ENCODE assay signal across 16 cellular contexts in genomic region chr12:108612788-108613282, GRCh38. TPM values are rescaled to one million over a fixed set of nuclear protein-coding genes. Genes with fewer than 3 reads are reported as not detected.
DNase-seq lines count a peak whose midpoint lies in the region; ATAC-seq, FAIRE-seq and TF ChIP-seq lines count a peak whose summit lies in the region.
"Had no signal": no experiment of that assay in that cellular context is flagged by ENCODE, and none has a peak within 500 bp of the region (broad histone marks: within the 10 kb centered on the region; RNA-seq: fewer than 3 reads in every experiment).

No MANE protein-coding gene starts in this region.

- ATAC-seq in WTC11: peak; percentile 74
- no peak for ATAC-seq in HG03460 (IDR thresholded peaks at IDR 0.05; ENCODE audit: unreplicated experiment)
- ATAC-seq in HG03196 (IDR thresholded peaks at IDR 0.05; ENCODE audit: unreplicated experiment): no peak
- ATAC-seq: Right ventricle myocardium inferior had no signal

- no peak for FAIRE-seq in frontal cortex (lab: Jason Lieb, UNC)

- H2BK5ac ChIP-seq in H9 (ENCODE audit: insufficient read length, low read length): no peak overlapping the region

- no peak overlapping the region for H2BK15ac ChIP-seq in H9 (ENCODE audit: low read depth, low read length)

- no peak overlapping the region for H2AK5ac ChIP-seq in H9 (ENCODE audit: insufficient read length, low read length)

- H3K27ac Mint-ChIP-seq in H9 (peak overlapping the region in 1 of 3 experiments; percentile 75; a peak in 3 of 7 replicates), WTC11 (no peak overlapping the region; the same call in 1 of the 2 replicates)
- H3K27ac Mint-ChIP-seq: activated naive CD8-positive, alpha-beta T cell treated with anti-CD3 and anti-CD28 coated beads, Interleukin-2, amount 50 U/mL, for 24 hours; activated T-cell treated with anti-CD3 and anti-CD28 coated beads, Interleukin-2, amount 50 U/mL, for 24 hours had no signal

- WGBS in H9 (ENCODE audit: extremely low coverage, insufficient read length, low lambda C conversion rate): no CpG with 5 or more reads among the region's 8 CpGs

- H3K23ac ChIP-seq in H9 (ENCODE audit: insufficient read length, low read depth, low read length): no peak overlapping the region

- H4K91ac ChIP-seq in H9 (ENCODE audit: insufficient read length, low read depth, low read length): no peak overlapping the region

- H4K20me1 ChIP-seq in H9 (ENCODE audit: control insufficient read depth, insufficient read depth, insufficient read length): peaks cover 4% of the 10 kb centered on the region

- H4K5ac ChIP-seq in H9 (ENCODE audit: insufficient read length, low read depth, low read length): no peak overlapping the region

- no peak overlapping the region for H3K9ac ChIP-seq in H9 (ENCODE audit: extremely low read depth, insufficient read length, low read length)

- no peak overlapping the region for H3K4ac ChIP-seq in H9 (ENCODE audit: low read depth, low read length)

- no peak overlapping the region for H3T11ph ChIP-seq in H9 (ENCODE audit: low read length)

- no peak overlapping the region for H2BK12ac ChIP-seq in H9 (ENCODE audit: insufficient read length, low read depth, low read length)

- no peak overlapping the region for H3K18ac ChIP-seq in H9 (ENCODE audit: insufficient read length, low read depth, low read length)

- H3K4me3 Mint-ChIP-seq in H9 (no peak overlapping the region), WTC11 (no peak overlapping the region)
- H3K4me3 Mint-ChIP-seq: activated naive CD8-positive, alpha-beta T cell treated with anti-CD3 and anti-CD28 coated beads, Interleukin-2, amount 50 U/mL, for 24 hours; activated T-cell treated with anti-CD3 and anti-CD28 coated beads, Interleukin-2, amount 50 U/mL, for 24 hours had no signal

- H3K27ac ChIP-seq in H9 (ENCODE audit: insufficient read length, low read depth, low read length): no peak overlapping the region
- H3K27ac ChIP-seq: left ventricle myocardium inferior, thoracic aorta had no signal

- no peaks in the 10 kb centered on the region for H3K27me3 ChIP-seq in H9 (ENCODE audit: insufficient read depth, low read length)

- no peak overlapping the region for H4K8ac ChIP-seq in H9 (replicated peaks; ENCODE audit: insufficient read length, low read depth, low read length)

- CTCF ChIA-PET in WTC11 (lab: Charles Lee): interaction anchor here (0.7 to 1.9 kb wide), 19 partner anchors 9 to 191 kb away, joined by 3 to 11 read pairs (median 5); partner anchors contain the start of genes ISCU, SART3 and TMEM119

- DNase-seq in COLO668 (lab: John Stamatoyannopoulos, UW; ENCODE audit: unreplicated experiment) (peak; percentile 46), H9 (peak; percentile 86), WTC11 (ENCODE audit: low spot score) (peak; percentile 51), kidney glomerular epithelial cell (lab: John Stamatoyannopoulos, UW) (peak; percentile 9), frontal cortex (ENCODE audit: low spot score in 2 of 2) (no peak)
- DNase-seq in activated CD4-positive, alpha-beta T cell treated with anti-CD3 and anti-CD28 coated beads, Interleukin-2, amount 50 U/mL, for 48 hours: no peak
- DNase-seq: left ventricle myocardium inferior, NCI-H1105, NCI-H526 treated with DMSO at 0.1 percent for 48 hours had no signal

- no peak overlapping the region for H2BK120ac ChIP-seq in H9 (ENCODE audit: low read depth, low read length, poor library complexity, severe bottlenecking)

- no peak overlapping the region for H3K4me2 ChIP-seq in H9 (ENCODE audit: insufficient read depth, insufficient read length, low read length)

- H2BK20ac ChIP-seq in H9 (ENCODE audit: low read depth, low read length, poor library complexity, severe bottlenecking): no peak overlapping the region

- no peak for TF ChIP-seq CTCF in H9 (conservative IDR thresholded peaks at IDR 0.05)
- no peak for TF ChIP-seq CTCF in WTC11 (IDR thresholded peaks at IDR 0.05)

- H3K56ac ChIP-seq in H9 (ENCODE audit: insufficient read length, low read depth, low read length): no peak overlapping the region

- H3K23me2 ChIP-seq in H9 (ENCODE audit: insufficient read length, low read depth, low read length, poor library complexity, severe bottlenecking): no peaks in the 10 kb centered on the region

- H3K14ac ChIP-seq in H9 (ENCODE audit: insufficient read depth, low read length): no peak overlapping the region

- peaks cover 21 to 28% of the 10 kb centered on the region in 2 experiments for H3K4me1 Mint-ChIP-seq in H9
- peaks cover 21% of the 10 kb centered on the region for H3K4me1 Mint-ChIP-seq in WTC11

- no peaks in the 10 kb centered on the region for H3K79me2 ChIP-seq in H9 (ENCODE audit: insufficient read depth, low read length)

- no peak overlapping the region for H2AFZ ChIP-seq in H9 (ENCODE audit: low read length)

- no peaks in the 10 kb centered on the region for H3K4me1 ChIP-seq in H9 (ENCODE audit: insufficient read depth, low read length)

- no peaks in the 10 kb centered on the region for H3K9me3 ChIP-seq in H9 (ENCODE audit: control insufficient read depth, low read depth, low read length)
- H3K9me3 ChIP-seq: thoracic aorta had no signal

- peaks cover 4 to 5% of the 10 kb centered on the region in 2 experiments; a peak in 1 of 5 replicates for H3K9me3 Mint-ChIP-seq in H9
- peaks cover 13% of the 10 kb centered on the region for H3K9me3 Mint-ChIP-seq in WTC11

- H3K79me1 ChIP-seq in H9 (ENCODE audit: insufficient read depth, low read depth, low read length, poor library complexity, severe bottlenecking): no peaks in the 10 kb centered on the region

- no peaks in the 10 kb centered on the region for H3K36me3 Mint-ChIP-seq in H9 (ENCODE audit: insufficient read depth in 1 of 3, low read depth in 3 of 3)
- no peaks in the 10 kb centered on the region for H3K36me3 Mint-ChIP-seq in WTC11

- POLR2A ChIA-PET in WTC11 (lab: Charles Lee): interaction anchor here (0.5 to 0.7 kb wide), 2 partner anchors 147 to 189 kb away, joined by 3 to 4 read pairs; no protein-coding TSS in a partner anchor

- H3K27me3 Mint-ChIP-seq in H9 (ENCODE audit: low read depth) (peaks cover 1% of the 10 kb centered on the region; the same call in 1 of the 2 replicates), WTC11 (ENCODE audit: low read depth) (peaks cover 2% of the 10 kb centered on the region; the same call in 1 of the 2 replicates)
- H3K27me3 Mint-ChIP-seq: activated T-cell treated with anti-CD3 and anti-CD28 coated beads, Interleukin-2, amount 50 U/mL, for 24 hours had no signal

TF ChIP-seq in WTC11, 78 proteins besides CTCF, POLR2A, EP300 and RAD21:
- TF ChIP-seq, protein P1, sequence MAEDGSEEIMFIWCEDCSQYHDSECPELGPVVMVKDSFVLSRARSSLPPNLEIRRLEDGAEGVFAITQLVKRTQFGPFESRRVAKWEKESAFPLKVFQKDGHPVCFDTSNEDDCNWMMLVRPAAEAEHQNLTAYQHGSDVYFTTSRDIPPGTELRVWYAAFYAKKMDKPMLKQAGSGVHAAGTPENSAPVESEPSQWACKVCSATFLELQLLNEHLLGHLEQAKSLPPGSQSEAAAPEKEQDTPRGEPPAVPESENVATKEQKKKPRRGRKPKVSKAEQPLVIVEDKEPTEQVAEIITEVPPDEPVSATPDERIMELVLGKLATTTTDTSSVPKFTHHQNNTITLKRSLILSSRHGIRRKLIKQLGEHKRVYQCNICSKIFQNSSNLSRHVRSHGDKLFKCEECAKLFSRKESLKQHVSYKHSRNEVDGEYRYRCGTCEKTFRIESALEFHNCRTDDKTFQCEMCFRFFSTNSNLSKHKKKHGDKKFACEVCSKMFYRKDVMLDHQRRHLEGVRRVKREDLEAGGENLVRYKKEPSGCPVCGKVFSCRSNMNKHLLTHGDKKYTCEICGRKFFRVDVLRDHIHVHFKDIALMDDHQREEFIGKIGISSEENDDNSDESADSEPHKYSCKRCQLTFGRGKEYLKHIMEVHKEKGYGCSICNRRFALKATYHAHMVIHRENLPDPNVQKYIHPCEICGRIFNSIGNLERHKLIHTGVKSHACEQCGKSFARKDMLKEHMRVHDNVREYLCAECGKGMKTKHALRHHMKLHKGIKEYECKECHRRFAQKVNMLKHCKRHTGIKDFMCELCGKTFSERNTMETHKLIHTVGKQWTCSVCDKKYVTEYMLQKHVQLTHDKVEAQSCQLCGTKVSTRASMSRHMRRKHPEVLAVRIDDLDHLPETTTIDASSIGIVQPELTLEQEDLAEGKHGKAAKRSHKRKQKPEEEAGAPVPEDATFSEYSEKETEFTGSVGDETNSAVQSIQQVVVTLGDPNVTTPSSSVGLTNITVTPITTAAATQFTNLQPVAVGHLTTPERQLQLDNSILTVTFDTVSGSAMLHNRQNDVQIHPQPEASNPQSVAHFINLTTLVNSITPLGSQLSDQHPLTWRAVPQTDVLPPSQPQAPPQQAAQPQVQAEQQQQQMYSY (CRISPR knock-in tag; IDR thresholded peaks at IDR 0.05): peak; percentile 99
- peak; percentile 77; the same call in 1 of the 2 replicates for TF ChIP-seq ZNF121 (CRISPR knock-in tag; IDR thresholded peaks at IDR 0.05)
- 0 out of 2 replicates have a peak, but pooled peaks have one; percentile 20 for TF ChIP-seq ETV6 (CRISPR knock-in tag; IDR thresholded peaks at IDR 0.05)
- no peak for TF ChIP-seq ZNF423 (CRISPR knock-in tag; IDR thresholded peaks at IDR 0.05)

RNA-seq across cellular contexts. Expression of gene TMEM119, which starts 15.0 kb away (rescaled TPM):
- not detected in 2 replicates for total RNA-seq in H9 (2021)
- total RNA-seq in WTC11 (2021): 0.16 to 0.25 TPM (median 0.20 TPM) in 3 replicates
- total RNA-seq in frontal cortex: 0.82 TPM
- total RNA-seq: endothelial cell of umbilical vein had no signal

RNA-seq across cellular contexts. Expression of gene SELPLG, which starts 20.9 kb away (rescaled TPM):
- total RNA-seq in H9 (2021): 0.09 and 0.15 TPM in 2 replicates
- total RNA-seq in WTC11 (2021): 0.18 to 0.46 TPM (median 0.21 TPM) in 3 replicates
- 1.2 TPM for total RNA-seq in frontal cortex

RNA-seq across cellular contexts. Expression of gene ISCU, which starts 50.4 kb away (rescaled TPM):
- total RNA-seq in H9 (2021) (63.9 and 64.9 TPM in 2 replicates), WTC11 (2021) (73.8 to 85.9 TPM (median 74.2 TPM) in 3 replicates), frontal cortex (40.8 TPM)

RNA-seq across cellular contexts. Expression of gene SART3, which starts 51.9 kb away (rescaled TPM):
- total RNA-seq in H9 (2021) (80.7 and 89.4 TPM in 2 replicates), WTC11 (2021) (75.6 to 91.2 TPM (median 76.8 TPM) in 3 replicates), frontal cortex (63.6 TPM)

Comparison
In these comparisons a context has a peak if more than half of its experiments do, and no peak if none do; other contexts are left out.
1. DNase-seq: peak in COLO668 (single experiment), H9 (single experiment), WTC11 (single experiment) and kidney glomerular epithelial cell (single experiment); none in activated CD4-positive, alpha-beta T cell treated with anti-CD3 and anti-CD28 coated beads, Interleukin-2, amount 50 U/mL, for 48 hours (0 of 2) and frontal cortex (0 of 2).